Comparison of ENCODE assay signal across 9 cellular contexts in genomic region chrX:42093756-42094155, GRCh38.
DNase-seq lines count a peak whose midpoint lies in the region; ATAC-seq, FAIRE-seq and TF ChIP-seq lines count a peak whose summit lies in the region.
"Had no signal": no experiment of that assay in that cellular context is flagged by ENCODE, and none has a peak within 500 bp of the region (broad histone marks: within the 10 kb centered on the region; RNA-seq: fewer than 3 reads in every experiment).

No MANE protein-coding gene starts in this region.

- H3K9me3 Mint-ChIP-seq in activated T-cell treated with anti-CD3 and anti-CD28 coated beads, Interleukin-2, amount 50 U/mL, for 72 hours = no peaks in the 10 kb centered on the region
- H3K9me3 Mint-ChIP-seq in activated T-cell treated with anti-CD3 and anti-CD28 coated beads, Interleukin-2, amount 50 U/mL, for 24 hours = no peaks in the 10 kb centered on the region

- TF ChIP-seq CTCF in D721Med (IDR thresholded peaks at IDR 0.05; ENCODE audit: insufficient read depth, missing control alignments) = no peak

- peaks cover under 1% of the 10 kb centered on the region for H3K27me3 Mint-ChIP-seq in activated T-cell treated with anti-CD3 and anti-CD28 coated beads, Interleukin-2, amount 50 U/mL, for 72 hours (ENCODE audit: low read depth)
- peaks cover 47% of the 10 kb centered on the region for H3K27me3 Mint-ChIP-seq in activated T-cell treated with anti-CD3 and anti-CD28 coated beads, Interleukin-2, amount 50 U/mL, for 24 hours

- H3K36me3 Mint-ChIP-seq in activated T-cell treated with anti-CD3 and anti-CD28 coated beads, Interleukin-2, amount 50 U/mL, for 72 hours (ENCODE audit: insufficient read depth in 2 of 2) = no peaks in the 10 kb centered on the region
- H3K36me3 Mint-ChIP-seq in activated T-cell treated with anti-CD3 and anti-CD28 coated beads, Interleukin-2, amount 50 U/mL, for 24 hours (ENCODE audit: low read depth) = no peaks in the 10 kb centered on the region

- FAIRE-seq in D721Med (lab: Jason Lieb, UNC) = no peak

- DNase-seq in activated T-cell treated with anti-CD3 and anti-CD28 coated beads, Interleukin-2, amount 50 U/mL, for 72 hours = peak; percentile 2 to 10
- DNase-seq in activated T-cell treated with anti-CD3 and anti-CD28 coated beads, Interleukin-2, amount 50 U/mL, for 24 hours = no peak
- DNase-seq in amniotic epithelial cell (ENCODE audit: low read depth) = peak; percentile 46
- DNase-seq in stimulated activated CD8-positive, alpha-beta memory T cell treated with anti-CD3 and anti-CD28 coated beads, Interleukin-4, amount 100 ng/mL, for 48 hours = peak; percentile 19
- DNase-seq in GF-D8 (lab: John Stamatoyannopoulos, UW) = no peak
- DNase-seq in D721Med (ENCODE audit: insufficient read length, low spot score) = no peak
- DNase-seq: effector CD8-positive, alpha-beta T cell had no signal

- H3K27ac Mint-ChIP-seq in activated T-cell treated with anti-CD3 and anti-CD28 coated beads, Interleukin-2, amount 50 U/mL, for 72 hours = no peak overlapping the region
- H3K27ac Mint-ChIP-seq in activated T-cell treated with anti-CD3 and anti-CD28 coated beads, Interleukin-2, amount 50 U/mL, for 24 hours = no peak overlapping the region

- H3K4me3 Mint-ChIP-seq in activated T-cell treated with anti-CD3 and anti-CD28 coated beads, Interleukin-2, amount 50 U/mL, for 72 hours = peak overlapping the region; percentile 4 to 40
- no peak overlapping the region for H3K4me3 Mint-ChIP-seq in activated T-cell treated with anti-CD3 and anti-CD28 coated beads, Interleukin-2, amount 50 U/mL, for 24 hours

- H3K4me1 Mint-ChIP-seq in activated T-cell treated with anti-CD3 and anti-CD28 coated beads, Interleukin-2, amount 50 U/mL, for 72 hours (ENCODE audit: low read depth) = peaks cover 33% of the 10 kb centered on the region
- H3K4me1 Mint-ChIP-seq in activated T-cell treated with anti-CD3 and anti-CD28 coated beads, Interleukin-2, amount 50 U/mL, for 24 hours (ENCODE audit: low read depth) = peaks cover 25% of the 10 kb centered on the region

- ATAC-seq in activated T-cell treated with anti-CD3 and anti-CD28 coated beads, Interleukin-2, amount 50 U/mL, for 72 hours (replicated peaks in 1 of 2) = peak; percentile 63 to 64
- ATAC-seq in HG03095 (IDR thresholded peaks at IDR 0.05; ENCODE audit: unreplicated experiment) (peak; percentile 90), GM18858 (IDR thresholded peaks at IDR 0.05; ENCODE audit: unreplicated experiment) (no peak)

Comparison
In these comparisons a context has a peak if more than half of its experiments do, and no peak if none do; other contexts are left out.
1. DNase-seq: peak in activated T-cell treated with anti-CD3 and anti-CD28 coated beads, Interleukin-2, amount 50 U/mL, for 72 hours (2 of 2), amniotic epithelial cell (single experiment) and stimulated activated CD8-positive, alpha-beta memory T cell treated with anti-CD3 and anti-CD28 coated beads, Interleukin-4, amount 100 ng/mL, for 48 hours (single experiment); none in activated T-cell treated with anti-CD3 and anti-CD28 coated beads, Interleukin-2, amount 50 U/mL, for 24 hours (single experiment), GF-D8 (single experiment) and D721Med (single experiment).